ENCODE assay signal across 8 cellular contexts in the genomic region with DNA sequence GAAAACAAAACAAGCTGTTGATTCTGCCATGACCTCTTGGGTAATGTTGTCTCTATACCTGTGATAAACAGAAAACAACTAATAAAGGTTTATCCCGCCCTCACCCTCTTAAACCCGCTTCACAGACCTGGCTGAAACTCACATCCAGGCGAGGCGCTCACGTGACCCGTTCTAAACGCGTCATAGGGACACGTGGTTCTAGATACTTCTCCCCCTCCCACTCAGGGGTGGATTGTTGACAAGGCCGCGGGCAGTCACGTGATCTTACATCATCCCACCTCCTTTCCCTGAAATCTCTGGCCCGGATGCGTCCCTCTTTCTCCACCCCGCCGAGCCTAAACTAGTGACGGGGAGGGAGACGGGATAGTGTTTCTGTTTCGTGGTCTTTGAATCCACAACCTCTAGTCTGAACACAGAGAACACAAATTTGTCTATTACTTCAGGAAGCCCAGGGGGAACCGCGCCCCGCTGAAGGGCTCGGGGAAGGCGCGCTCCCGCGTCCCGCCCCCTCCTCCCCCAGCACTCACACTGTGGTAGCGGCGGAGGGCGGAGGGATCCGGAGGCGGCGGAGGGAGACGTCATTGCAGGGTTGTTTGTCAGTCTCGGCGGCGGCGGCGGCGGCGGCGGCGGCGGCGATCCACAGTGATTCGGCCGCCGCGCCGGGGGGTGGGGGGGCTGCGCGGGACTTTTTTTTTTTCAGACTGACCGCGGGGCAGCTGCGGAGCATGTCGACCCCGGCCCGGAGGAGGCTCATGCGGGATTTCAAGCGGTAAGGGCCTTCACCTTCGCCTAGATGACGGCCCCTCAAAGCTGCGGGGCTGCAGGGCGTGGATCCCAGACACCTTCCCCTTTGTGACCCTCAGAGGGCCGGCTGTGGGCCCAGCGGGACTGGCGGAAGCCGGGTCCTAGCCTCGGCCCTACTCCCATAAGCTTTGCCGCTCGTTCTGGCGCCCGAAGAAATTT. TPM values are rescaled to one million over a fixed set of nuclear protein-coding genes. Genes with fewer than 3 reads are reported as not detected.
A peak's percentile ranks its signal among the peaks of the same experiment; 100 is the strongest.
DNase-seq lines count a peak whose midpoint lies in the region; ATAC-seq and TF ChIP-seq lines count a peak whose summit lies in the region.

A gene (plus strand): TSS at position 699 of the 963 bp plus-strand sequence. CDS start 27 bp downstream, at position 726.

- DNase-seq in NCI-H187 treated with DMSO at 0.1 percent for 48 hours (lab: John Stamatoyannopoulos, UW) (peak; percentile 94), anterior cingulate cortex (lab: John Stamatoyannopoulos, UW) (peak; percentile 81 to 100 (median 97)), left ventricle myocardium superior (peak; percentile 97), prostate gland (ENCODE audit: low spot score) (peak; percentile 99)

- peak within 1 kb of the TSS; percentile 75 to 76 for H3K4me3 ChIP-seq in prostate gland
- peak within 1 kb of the TSS; percentile 79 for H3K4me3 ChIP-seq in urinary bladder (ENCODE audit: low read depth, low read length)

- H3K9me3 ChIP-seq in prostate gland = no peaks in the 10 kb centered on the region

- intact Hi-C loops in T-helper 2 cell treated with Interferon-gamma antibody and Interleukin-4, amounts not matched to agents 100 ng/mL and 5 ng/mL, for 36 hours (cut with micrococcal nuclease) = loop anchor here (1.0 to 10.0 kb wide), 12 partner anchors 40 to 1506 kb away; a partner anchor contains a TSS
- intact Hi-C loops in left ventricle myocardium superior (cut with micrococcal nuclease) (no loop called here), prostate gland (cut with DNase I) (loop anchor here (2.0 to 10.0 kb wide), 3 partner anchors 156 to 206 kb away; a partner anchor contains a TSS)

- WGBS in prostate gland = under 1% methylated on average over 56 of the region's 74 CpGs
- WGBS in urinary bladder = under 1% methylated on average over 74 of the region's 74 CpGs

- H3K36me3 ChIP-seq in prostate gland (no peaks in the 10 kb centered on the region), urinary bladder (ENCODE audit: insufficient read depth) (peaks cover 2% of the 10 kb centered on the region)

- H3K27me3 ChIP-seq in prostate gland (replicated peaks; ENCODE audit: insufficient read depth) = no peaks in the 10 kb centered on the region

- TF ChIP-seq CTCF in prostate gland (IDR thresholded peaks at IDR 0.05) = peak in 2 of 4 experiments; percentile 18 to 23

- TF ChIP-seq POLR2A in prostate gland (IDR thresholded peaks at IDR 0.05) = peak; percentile 86

- no peaks in the 10 kb centered on the region for H3K4me1 ChIP-seq in prostate gland (replicated peaks)
- peaks cover 2% of the 10 kb centered on the region for H3K4me1 ChIP-seq in urinary bladder (ENCODE audit: insufficient read depth)

- peak within 1 kb of the TSS; percentile 96 to 97 for H3K27ac ChIP-seq in prostate gland
- H3K27ac ChIP-seq in urinary bladder (ENCODE audit: low read depth) = peak within 1 kb of the TSS; percentile 99

- peak; percentile 68 for ATAC-seq in GM18499 (IDR thresholded peaks at IDR 0.05; ENCODE audit: insufficient read depth, unreplicated experiment)
- peak; percentile 72 for ATAC-seq in HG02943 (IDR thresholded peaks at IDR 0.05; ENCODE audit: low read depth, unreplicated experiment)
- peak; percentile 92 for ATAC-seq in left ventricle myocardium superior

RNA-seq across cellular contexts. Expression of the gene that starts here (rescaled TPM):
- total RNA-seq in T-helper 2 cell treated with Interferon-gamma antibody and Interleukin-4, amounts not matched to agents 100 ng/mL and 5 ng/mL, for 36 hours = 75.8 and 78.3 TPM in 2 replicates
- total RNA-seq in left ventricle myocardium superior (236 TPM), prostate gland (10 to 100 TPM; 27.4 to 57.7 TPM), urinary bladder (80.4 TPM)
- polyA plus RNA-seq in urinary bladder = 81.8 TPM

Comparison
In these comparisons a context has a peak if more than half of its experiments do, and no peak if none do; other contexts are left out.
1. Peak in every context shown above with its lines: DNase-seq, ATAC-seq, H3K4me3 ChIP-seq and H3K27ac ChIP-seq.